Comparison of ENCODE assay signal across 21 cellular contexts in the genomic region with DNA sequence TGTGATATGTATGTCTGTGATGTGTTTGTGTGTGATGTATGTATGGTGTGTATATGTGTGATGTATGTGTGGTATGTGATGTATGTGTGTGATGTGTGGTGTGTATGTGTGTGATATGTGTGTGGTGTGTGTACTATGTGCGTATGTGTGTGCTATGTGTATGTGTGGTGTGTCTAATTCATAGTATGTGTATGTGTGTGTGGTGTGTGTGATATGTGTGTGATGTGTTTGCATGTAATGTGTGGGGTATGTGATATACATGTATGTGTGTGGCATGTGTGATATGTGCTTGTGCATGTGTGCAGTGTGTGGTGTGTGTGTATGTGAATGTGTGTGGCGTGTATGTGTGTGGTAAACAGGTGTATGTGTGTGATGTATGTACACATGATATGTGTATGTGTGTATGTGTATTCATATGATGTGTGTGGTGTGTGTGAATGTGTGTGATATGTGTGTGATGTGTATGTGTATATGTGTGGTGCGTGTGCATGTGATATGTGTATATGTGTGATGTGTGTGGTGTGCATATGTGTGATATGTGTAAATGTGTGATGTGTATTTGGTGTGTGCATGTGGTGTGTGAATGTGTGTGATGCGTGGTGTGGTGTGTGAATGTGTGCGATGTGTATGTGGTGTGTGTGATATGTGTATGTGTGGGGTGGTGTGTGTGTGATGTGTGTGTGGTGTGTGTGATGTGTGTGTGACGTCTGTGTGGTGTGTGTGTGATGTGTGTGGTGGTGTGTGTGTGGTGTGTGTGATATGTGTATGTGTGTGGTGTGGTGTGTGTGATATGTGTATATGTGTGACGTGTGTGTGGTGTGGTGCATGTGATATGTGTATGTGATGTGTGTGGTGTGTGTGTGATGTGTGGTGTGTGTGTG. TPM values are rescaled to one million over a fixed set of nuclear protein-coding genes. Genes with fewer than 3 reads are reported as not detected.
A peak's percentile ranks its signal among the peaks of the same experiment; 100 is the strongest.
DNase-seq lines count a peak whose midpoint lies in the region; ATAC-seq, FAIRE-seq and TF ChIP-seq lines count a peak whose summit lies in the region.
"Had no signal": no experiment of that assay in that cellular context is flagged by ENCODE, and none has a peak within 500 bp of the region (broad histone marks: within the 10 kb centered on the region; RNA-seq: fewer than 3 reads in every experiment).

No MANE protein-coding gene starts in this region.

- TF ChIP-seq CTCF in IMR-90 (conservative IDR thresholded peaks at IDR 0.05; ENCODE audit: low read depth, low read length): no peak
- no peak for TF ChIP-seq CTCF in H1 (IDR thresholded peaks at IDR 0.05; ENCODE audit: control extremely low read depth in 1 of 3, insufficient read depth in 1 of 3, low read depth in 1 of 3, low read length in 3 of 3)

- H4K91ac ChIP-seq in IMR-90 (ENCODE audit: insufficient read depth, low read depth, low read length): no peak overlapping the region
- H4K91ac ChIP-seq in H1 (replicated peaks; ENCODE audit: insufficient read length, low read length): peak overlapping the region; percentile 59
- H4K91ac ChIP-seq in trophoblast cell (ENCODE audit: low read depth, low read length): no peak overlapping the region

- peaks cover 24 to 30% (median 27%) of the 10 kb centered on the region in 11 experiments for H3K9me3 ChIP-seq in BLaER1 treated with 17β-estradiol and CSF1 and Interleukin-3, amounts not matched to agents 10 nM and 100 nM (replicated peaks in 1 of 11)
- no peaks in the 10 kb centered on the region for H3K9me3 ChIP-seq in IMR-90 (ENCODE audit: control insufficient read depth, insufficient read depth, low read length)
- H3K9me3 ChIP-seq in H1 (ENCODE audit: insufficient read depth in 2 of 2, low read depth in 1 of 2, low read length in 1 of 2): peaks cover 3 to 9% of the 10 kb centered on the region in 2 experiments; a peak in 2 of 4 replicates
- H3K9me3 ChIP-seq in trophoblast cell (ENCODE audit: insufficient read depth, low read depth, low read length): peaks cover 27% of the 10 kb centered on the region

- H3K23me2 ChIP-seq in H1 (ENCODE audit: low read depth, low read length): peaks cover 19% of the 10 kb centered on the region

- TF ChIP-seq POLR2A in IMR-90 (IDR thresholded peaks at IDR 0.05; ENCODE audit: low read depth, low read length): no peak
- no peak for TF ChIP-seq POLR2A in H1 (IDR thresholded peaks at IDR 0.05; ENCODE audit: control extremely low read depth in 1 of 2, low read depth in 2 of 2, low read length in 2 of 2)

- no peak overlapping the region for H2AK9ac ChIP-seq in IMR-90 (replicated peaks; ENCODE audit: low read depth, low read length, poor library complexity)

- CTCF ChIA-PET in IMR-90 (lab: Yijun Ruan, JAX) (no interaction called here), H1 (lab: Charles Lee; ENCODE audit: partially characterized antibody) (no interaction called here)

- no TSS peak for BruUV-seq in IMR-90 (replicated peaks; lab: Mats Ljungman, UMichigan)

- H2BK5ac ChIP-seq in IMR-90 (ENCODE audit: low read depth, low read length, poor library complexity, severe bottlenecking) (peak overlapping the region; percentile 96), H1 (ENCODE audit: low read depth, low read length) (no peak overlapping the region), trophoblast cell (ENCODE audit: low read depth, low read length, poor library complexity) (no peak overlapping the region)

- H3K4ac ChIP-seq in IMR-90 (ENCODE audit: low read depth, low read length) (no peak overlapping the region), H1 (replicated peaks; ENCODE audit: insufficient read length, low read depth, low read length) (peak overlapping the region; percentile 13), trophoblast cell (ENCODE audit: low read depth, low read length) (no peak overlapping the region)

- H3K4me1 ChIP-seq in BLaER1 treated with 17β-estradiol and CSF1 and Interleukin-3, amounts not matched to agents 10 nM and 100 nM: peaks cover 24 to 89% (median 80%) of the 10 kb centered on the region in 10 experiments
- no peaks in the 10 kb centered on the region for H3K4me1 ChIP-seq in IMR-90 (ENCODE audit: control insufficient read depth, insufficient read depth, low read length)
- H3K4me1 ChIP-seq in H1 (replicated peaks in 1 of 4; ENCODE audit: control insufficient read depth in 3 of 4, insufficient read depth in 4 of 4, low read length in 3 of 4): peaks cover 0 to 3% (median 3%) of the 10 kb centered on the region in 4 experiments; a peak in 4 of 7 replicates
- H3K4me1 ChIP-seq in trophoblast cell (ENCODE audit: control insufficient read depth in 1 of 2, insufficient read depth in 2 of 2, low read length in 2 of 2): no peaks in the 10 kb centered on the region

- intact Hi-C loops in IMR-90 (cut with micrococcal nuclease): no loop called here

- TF ChIP-seq EP300 in H1 (IDR thresholded peaks at IDR 0.05; ENCODE audit: borderline replicate concordance in 1 of 2, low read depth in 2 of 2, low read length in 2 of 2): no peak

- no peaks in the 10 kb centered on the region for H3K79me2 ChIP-seq in H1 (ENCODE audit: control insufficient read depth in 1 of 2, insufficient read depth in 2 of 2, low read length in 2 of 2)
- no peaks in the 10 kb centered on the region for H3K79me2 ChIP-seq in trophoblast cell (ENCODE audit: control insufficient read depth, insufficient read depth, low read length, poor library complexity)

- H3K9me1 ChIP-seq in IMR-90 (ENCODE audit: insufficient read depth, low read length): peaks cover 14% of the 10 kb centered on the region

- DNase-seq in IMR-90 (no peak), H1 (ENCODE audit: low read depth in 1 of 2, low spot score in 2 of 2) (no peak), trophoblast cell (no peak)
- DNase-seq: CD4-positive, CD25-positive, alpha-beta regulatory T cell; GOT3; HFFc6; KG1; NCI-H1092; NCI-H146; NCI-H2029; NCI-H2227 treated with DMSO at 0.1 percent for 48 hours; NCI-H510A; NCI-H748 treated with DMSO at 0.1 percent for 48 hours; NK-92 treated with Interleukin-12 subunit alpha and Interleukin-12 subunit beta, amount 100 ng/mL, for 24 hours had no signal

- no peak overlapping the region for H4K12ac ChIP-seq in trophoblast cell (ENCODE audit: low read depth, low read length)

- H2AK5ac ChIP-seq in IMR-90 (ENCODE audit: low read depth, low read length) (peak overlapping the region; percentile 20; the same call in 1 of the 2 replicates), H1 (ENCODE audit: low read depth, low read length) (peak overlapping the region; percentile 19; the same call in 1 of the 2 replicates), trophoblast cell (ENCODE audit: low read length) (no peak overlapping the region)

- no peak overlapping the region for H2BK12ac ChIP-seq in H1 (ENCODE audit: low read depth, low read length)
- no peak overlapping the region for H2BK12ac ChIP-seq in trophoblast cell (ENCODE audit: low read length)

- H3K56ac ChIP-seq in IMR-90 (ENCODE audit: extremely low read depth, insufficient read depth, low read length) (no peak overlapping the region), H1 (replicated peaks; ENCODE audit: insufficient read length, low read depth, low read length) (peak overlapping the region; percentile 100)

- no peak overlapping the region for H4K8ac ChIP-seq in IMR-90 (ENCODE audit: low read depth in 2 of 2, low read length in 2 of 2)
- H4K8ac ChIP-seq in H1 (ENCODE audit: extremely low read depth, insufficient read depth, low read length): no peak overlapping the region
- H4K8ac ChIP-seq in trophoblast cell (ENCODE audit: low read depth, low read length): no peak overlapping the region

- TF ChIP-seq RAD21 in IMR-90 (IDR thresholded peaks at IDR 0.05; ENCODE audit: low read length) (no peak), H1 (IDR thresholded peaks at IDR 0.05 in 1 of 2, conservative IDR thresholded peaks at IDR 0.05 in 1 of 2; ENCODE audit: low read depth in 2 of 2, low read length in 2 of 2) (no peak)

- dilution Hi-C loops in IMR-90 (cut with HindIII; ENCODE audit: low sequenced_read_pairs, unreplicated experiment): no loop called here

- FAIRE-seq in H1 (lab: Jason Lieb, UNC): no peak
- FAIRE-seq: A204.1 had no signal

- peaks cover 0 to 17% (median 12%) of the 10 kb centered on the region in 11 experiments; a peak in 17 of 22 replicates for H3K36me3 ChIP-seq in BLaER1 treated with 17β-estradiol and CSF1 and Interleukin-3, amounts not matched to agents 10 nM and 100 nM
- H3K36me3 ChIP-seq in IMR-90 (ENCODE audit: control insufficient read depth, insufficient read depth, low read length) (no peaks in the 10 kb centered on the region), H1 (ENCODE audit: control insufficient read depth in 2 of 4, insufficient read depth in 4 of 4, low read length in 3 of 4) (no peaks in the 10 kb centered on the region; a peak in 1 of 8 replicates), trophoblast cell (ENCODE audit: control insufficient read depth in 1 of 2, insufficient read depth in 2 of 2, low read length in 2 of 2) (peaks cover 0 to 3% of the 10 kb centered on the region in 2 experiments)
- H3K36me3 ChIP-seq: SJSA1 had no signal

- H2AFZ ChIP-seq in IMR-90 (replicated peaks; ENCODE audit: low read length, poor library complexity) (no peak overlapping the region), H1 (ENCODE audit: low read length) (no peak overlapping the region), trophoblast cell (ENCODE audit: insufficient read depth, low read length, poor library complexity) (no peak overlapping the region)

- H2BK20ac ChIP-seq in IMR-90 (ENCODE audit: low read depth, low read length) (no peak overlapping the region), H1 (ENCODE audit: low read length) (no peak overlapping the region)

- ATAC-seq in IMR-90 (ENCODE audit: low read depth) (no peak), HG03469 (IDR thresholded peaks at IDR 0.05; ENCODE audit: unreplicated experiment) (no peak), GM19467 (IDR thresholded peaks at IDR 0.05; ENCODE audit: unreplicated experiment) (no peak), GM18873 (IDR thresholded peaks at IDR 0.05; ENCODE audit: low FRiP score, unreplicated experiment) (no peak)
- ATAC-seq: Panc1 had no signal

- H3K9ac ChIP-seq in BLaER1 treated with 17β-estradiol and CSF1 and Interleukin-3, amounts not matched to agents 10 nM and 100 nM: no peak overlapping the region
- H3K9ac ChIP-seq in IMR-90 (ENCODE audit: low read depth, low read length) (no peak overlapping the region), H1 (replicated peaks in 1 of 4; ENCODE audit: extremely low read depth in 1 of 4, low read depth in 3 of 4, low read length in 3 of 4) (no peak overlapping the region; a peak in 2 of 7 replicates), trophoblast cell (ENCODE audit: low read length) (no peak overlapping the region)

- peak overlapping the region; percentile 72 to 99 (median 91); a peak in 20 of 22 replicates for H3K4me2 ChIP-seq in BLaER1 treated with 17β-estradiol and CSF1 and Interleukin-3, amounts not matched to agents 10 nM and 100 nM
- H3K4me2 ChIP-seq in IMR-90 (ENCODE audit: low read depth, low read length): no peak overlapping the region
- no peak overlapping the region for H3K4me2 ChIP-seq in H1 (ENCODE audit: insufficient read depth in 1 of 2, low read depth in 2 of 2, low read length in 2 of 2)
- H3K4me2 ChIP-seq in trophoblast cell (ENCODE audit: low read length): no peak overlapping the region

- in situ Hi-C loops in IMR-90 (cut with MboI; ENCODE audit: low sequenced_read_pairs): no loop called here

- H3K4me3 ChIP-seq in BLaER1 treated with 17β-estradiol and CSF1 and Interleukin-3, amounts not matched to agents 10 nM and 100 nM: peak overlapping the region in 2 of 10 experiments; percentile 48 to 58; a peak in 2 of 20 replicates
- H3K4me3 ChIP-seq in IMR-90 (ENCODE audit: insufficient read depth, low read depth, low read length) (no peak overlapping the region), H1 (ENCODE audit: extremely low read depth in 1 of 4, insufficient read depth in 2 of 4, low read depth in 3 of 4, low read length in 4 of 4) (no peak overlapping the region), trophoblast cell (ENCODE audit: low read depth, low read length) (peak overlapping the region; percentile 63)

- no peak overlapping the region for H3K14ac ChIP-seq in IMR-90 (replicated peaks; ENCODE audit: low read depth, low read length)
- H3K14ac ChIP-seq in H1 (ENCODE audit: insufficient read length): no peak overlapping the region
- no peak overlapping the region for H3K14ac ChIP-seq in trophoblast cell (ENCODE audit: low read length)

- WGBS in IMR-90 (ENCODE audit: extremely low coverage in 2 of 2, insufficient read length in 1 of 2), 2 experiments: 60 to 100% methylated on average over 2 to 7 of the region's 7 CpGs
- 87 to 100% methylated on average over 2 to 7 of the region's 7 CpGs for WGBS in H1 (ENCODE audit: extremely low coverage in 1 of 2, insufficient coverage in 1 of 2, insufficient read length in 1 of 2, insufficient replicate concordance in 2 of 2, low coverage in 1 of 2, low lambda C conversion rate in 2 of 2, missing lambda C conversion rate in 1 of 2), 2 experiments
- WGBS in trophoblast cell (ENCODE audit: extremely low coverage, insufficient coverage, insufficient read length): 100% methylated on average over 5 of the region's 7 CpGs

- no peak overlapping the region for H3K18ac ChIP-seq in IMR-90 (ENCODE audit: low read depth, low read length)
- no peak overlapping the region for H3K18ac ChIP-seq in H1 (ENCODE audit: extremely low read depth, low read length)
- no peak overlapping the region for H3K18ac ChIP-seq in trophoblast cell (ENCODE audit: low read length)

- no peak overlapping the region for H2BK15ac ChIP-seq in IMR-90 (ENCODE audit: low read depth, low read length)
- no peak overlapping the region for H2BK15ac ChIP-seq in H1 (ENCODE audit: low read length)

- H3K23ac ChIP-seq in IMR-90 (ENCODE audit: low read depth, low read length): no peak overlapping the region
- peak overlapping the region; percentile 17 for H3K23ac ChIP-seq in H1 (ENCODE audit: insufficient read length)
- peak overlapping the region; percentile 15 for H3K23ac ChIP-seq in trophoblast cell (ENCODE audit: low read length)

- H3K27ac ChIP-seq in BLaER1 treated with 17β-estradiol and CSF1 and Interleukin-3, amounts not matched to agents 10 nM and 100 nM: peak overlapping the region in 2 of 11 experiments; percentile 71 to 81; a peak in 2 of 22 replicates
- H3K27ac ChIP-seq in IMR-90 (ENCODE audit: insufficient read depth, low read length) (no peak overlapping the region), H1 (ENCODE audit: low read depth, low read length) (no peak overlapping the region), trophoblast cell (ENCODE audit: low read depth, low read length) (no peak overlapping the region)

- no peaks in the 10 kb centered on the region for H3K27me3 ChIP-seq in BLaER1 treated with 17β-estradiol and CSF1 and Interleukin-3, amounts not matched to agents 10 nM and 100 nM
- H3K27me3 ChIP-seq in IMR-90 (ENCODE audit: control insufficient read depth, insufficient read depth, low read length): peaks cover 26% of the 10 kb centered on the region
- H3K27me3 ChIP-seq in H1 (replicated peaks in 1 of 4; ENCODE audit: control insufficient read depth in 3 of 4, extremely low read depth in 1 of 4, insufficient read depth in 3 of 4, low read length in 3 of 4): peaks cover 0 to 3% (median 1%) of the 10 kb centered on the region in 4 experiments; a peak in 2 of 7 replicates
- H3K27me3 ChIP-seq in trophoblast cell (ENCODE audit: insufficient read depth, low read length): no peaks in the 10 kb centered on the region
- H3K27me3 ChIP-seq: SJSA1 had no signal

- peaks cover 0 to 11% (median 0%) of the 10 kb centered on the region in 11 experiments; a peak in 2 of 22 replicates for H4K20me1 ChIP-seq in BLaER1 treated with 17β-estradiol and CSF1 and Interleukin-3, amounts not matched to agents 10 nM and 100 nM
- H4K20me1 ChIP-seq in IMR-90 (ENCODE audit: insufficient read depth, low read length): no peaks in the 10 kb centered on the region
- peaks cover 0 to 16% of the 10 kb centered on the region in 2 experiments for H4K20me1 ChIP-seq in H1 (replicated peaks in 1 of 2; ENCODE audit: control insufficient read depth in 1 of 2, insufficient read depth in 2 of 2, low read length in 2 of 2)

- H4K5ac ChIP-seq in IMR-90 (ENCODE audit: low read depth, low read length): no peak overlapping the region
- no peak overlapping the region for H4K5ac ChIP-seq in H1 (ENCODE audit: insufficient read length, low read depth, low read length)

- POLR2A ChIA-PET in IMR-90 (lab: Charles Lee; ENCODE audit: unreplicated experiment): no interaction called here
- POLR2A ChIA-PET in H1 (lab: Charles Lee; ENCODE audit: partially characterized antibody): no interaction called here

- H3K79me1 ChIP-seq in IMR-90 (ENCODE audit: low read depth in 1 of 2, low read length in 2 of 2) (no peaks in the 10 kb centered on the region), H1 (ENCODE audit: low read depth, low read length) (no peaks in the 10 kb centered on the region), trophoblast cell (ENCODE audit: low read length) (no peaks in the 10 kb centered on the region)

- no peak overlapping the region for H2BK120ac ChIP-seq in IMR-90 (ENCODE audit: low read depth, low read length)
- H2BK120ac ChIP-seq in H1 (replicated peaks; ENCODE audit: low read depth, low read length): peak overlapping the region; percentile 48
- H2BK120ac ChIP-seq in trophoblast cell (ENCODE audit: insufficient read depth, low read length, poor library complexity): no peak overlapping the region

RNA-seq across cellular contexts. Expression of gene PCBP3, which starts 8.0 kb away (rescaled TPM):
- 2.5 and 2.9 TPM in 2 replicates for total RNA-seq in IMR-90 (2012; rRNA removed)
- 3.7 and 3.9 TPM in 2 replicates for polyA plus RNA-seq in IMR-90 (2012; rRNA removed)
- polyA plus RNA-seq in IMR-90 (2012; cell fraction: cytosol; rRNA removed): 4.4 and 7.4 TPM in 2 replicates
- polyA plus RNA-seq in IMR-90 (2012; cell fraction: nucleus; rRNA removed; ENCODE audit: low replicate concordance): 8.7 and 10.4 TPM in 2 replicates
- total RNA-seq in H1 (2021; fragmentation: NEBNext Ultra II Directional; extraction: Animal tissue kit (Norgen Biotek cat#: 25700)): 6.3 TPM in 2 replicates
- 3.5 and 7.3 TPM in 2 replicates for polyA plus RNA-seq in H1 (2011; rRNA removed)
- 3.1 TPM for polyA plus RNA-seq in H1 (2011; cell fraction: cytosol; rRNA removed)
- polyA plus RNA-seq in H1 (2011; cell fraction: nucleus; rRNA removed): 12.8 TPM
- polyA plus RNA-seq in H1 (2012, experiment 1 of 2): 7.9 to 9.2 TPM (median 8.4 TPM) in 4 replicates
- 6.9 TPM for polyA plus RNA-seq in H1 (2012, experiment 2 of 2)
- polyA plus RNA-seq in H1 (2013, experiment 1 of 2): 4.4 TPM
- 5.4 TPM for polyA plus RNA-seq in H1 (2013, experiment 2 of 2)
- 10.6 and 11.2 TPM in 2 replicates for polyA minus RNA-seq in H1 (2011; rRNA and poly(A)+ RNA removed)
- polyA minus RNA-seq in H1 (2011; cell fraction: cytosol; rRNA and poly(A)+ RNA removed): 4.0 TPM
- polyA minus RNA-seq in H1 (2011; cell fraction: nucleus; rRNA and poly(A)+ RNA removed): 17.3 TPM
- polyA plus RNA-seq in trophoblast cell (2013): 1.2 and 1.3 TPM in 2 replicates
- total RNA-seq: HFFc6 had no signal

Comparison
In these comparisons a context has a peak if more than half of its experiments do, and no peak if none do; other contexts are left out.
1. H3K4me2 ChIP-seq: peak in BLaER1 treated with 17β-estradiol and CSF1 and Interleukin-3, amounts not matched to agents 10 nM and 100 nM (11 of 11); none in IMR-90 (single experiment), H1 (0 of 2) and trophoblast cell (single experiment).